In the genomic region with DNA sequence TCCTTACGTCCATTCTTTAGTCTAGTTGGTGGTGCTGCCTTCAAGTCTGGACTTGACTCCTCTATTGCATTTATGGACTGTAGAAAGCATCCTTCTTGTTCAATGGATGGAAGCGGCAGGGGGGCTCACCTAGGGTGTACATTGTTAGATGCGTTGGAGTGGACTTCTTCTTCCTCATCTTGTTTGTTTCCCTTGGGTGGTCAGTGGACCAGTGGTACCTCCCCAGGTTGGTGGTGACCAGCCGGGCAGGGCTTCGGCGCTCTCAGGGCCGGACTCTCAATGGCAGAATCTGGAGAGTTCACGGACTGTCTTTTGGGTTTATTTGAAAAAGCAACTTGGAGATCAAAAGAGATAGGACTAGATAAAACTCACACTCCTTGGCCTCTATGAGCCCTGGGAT, we compare ENCODE assay signal across 20 cellular contexts. TPM values are rescaled to one million over a fixed set of nuclear protein-coding genes. Genes with fewer than 3 reads are reported as not detected.
DNase-seq lines count a peak whose midpoint lies in the region; ATAC-seq and TF ChIP-seq lines count a peak whose summit lies in the region.
"Had no signal": no experiment of that assay in that cellular context is flagged by ENCODE, and none has a peak within 500 bp of the region (broad histone marks: within the 10 kb centered on the region; RNA-seq: fewer than 3 reads in every experiment).

No MANE protein-coding gene starts in this region.

- TF ChIP-seq POLR2A in thyroid gland (IDR thresholded peaks at IDR 0.05), result no peak

- no peak for DNase-seq in left ventricle myocardium inferior
- DNase-seq in right cardiac atrium, result no peak
- no peak for DNase-seq in chondrocyte (ENCODE audit: low spot score)
- DNase-seq in mesothelial cell of epicardium (ENCODE audit: low spot score in 2 of 2, unreplicated experiment in 2 of 2), result no peak
- no peak for DNase-seq in thyroid gland
- no peak for DNase-seq in germinal center (ENCODE audit: low spot score)
- DNase-seq: COR-L47, H9, KBM-7, NCI-H1436, NCI-H2081, NCI-H510A treated with DMSO at 0.1 percent for 48 hours, NCI-H82, Right ventricle myocardium superior, SK-N-SH had no signal

- peaks cover 35% of the 10 kb centered on the region for H3K4me1 Mint-ChIP-seq in chondrocyte (ENCODE audit: low read depth)
- H3K4me1 Mint-ChIP-seq in mesothelial cell of epicardium, result peaks cover 42% of the 10 kb centered on the region

- H3K9me3 ChIP-seq in left ventricle myocardium inferior (replicated peaks) (peaks cover 22% of the 10 kb centered on the region), right cardiac atrium (ENCODE audit: control insufficient read depth, low read length) (no peaks in the 10 kb centered on the region), thyroid gland (no peaks in the 10 kb centered on the region)

- H3K27me3 ChIP-seq in left ventricle myocardium inferior (ENCODE audit: low read depth), result no peaks in the 10 kb centered on the region
- H3K27me3 ChIP-seq in right cardiac atrium (ENCODE audit: control insufficient read depth, insufficient read depth), result no peaks in the 10 kb centered on the region
- H3K27me3 ChIP-seq in thyroid gland, result no peaks in the 10 kb centered on the region

- H3K27ac Mint-ChIP-seq in chondrocyte (ENCODE audit: unreplicated experiment), result peak overlapping the region; percentile 88
- peak overlapping the region; percentile 92 for H3K27ac Mint-ChIP-seq in mesothelial cell of epicardium
- H3K27ac Mint-ChIP-seq: H9 had no signal

- H3K36me3 ChIP-seq in left ventricle myocardium inferior (peaks cover 46% of the 10 kb centered on the region), thyroid gland (peaks cover 0 to 5% of the 10 kb centered on the region in 2 donors)

- ATAC-seq in right cardiac atrium (no peak), GM18511 (IDR thresholded peaks at IDR 0.05; ENCODE audit: unreplicated experiment) (no peak), GM18870 (IDR thresholded peaks at IDR 0.05; ENCODE audit: unreplicated experiment) (no peak)

- H3K36me3 Mint-ChIP-seq in chondrocyte (ENCODE audit: low read depth) (peaks cover 27% of the 10 kb centered on the region), mesothelial cell of epicardium (peaks cover 22% of the 10 kb centered on the region)

- no peak overlapping the region for H3K4me3 Mint-ChIP-seq in chondrocyte (ENCODE audit: unreplicated experiment)
- H3K4me3 Mint-ChIP-seq in mesothelial cell of epicardium, result no peak overlapping the region
- H3K4me3 Mint-ChIP-seq: H9 had no signal

- H3K9me3 Mint-ChIP-seq in chondrocyte (ENCODE audit: low read depth), result peaks cover 15% of the 10 kb centered on the region
- H3K9me3 Mint-ChIP-seq in mesothelial cell of epicardium, result peaks cover 24% of the 10 kb centered on the region

- H3K27me3 Mint-ChIP-seq in chondrocyte (ENCODE audit: low read depth) (no peaks in the 10 kb centered on the region), mesothelial cell of epicardium (ENCODE audit: low read depth) (no peaks in the 10 kb centered on the region)

- H3K4me1 ChIP-seq in left ventricle myocardium inferior (peaks cover 49% of the 10 kb centered on the region), right cardiac atrium (ENCODE audit: control insufficient read depth, insufficient read depth, low read length) (no peaks in the 10 kb centered on the region), thyroid gland (peaks cover 35 to 54% of the 10 kb centered on the region in 2 donors)

- H3K27ac ChIP-seq in left ventricle myocardium inferior (replicated peaks) (peak overlapping the region; percentile 65), right cardiac atrium (ENCODE audit: low read length) (no peak overlapping the region), thyroid gland (peak overlapping the region; percentile 67 to 92 (median 84))
- H3K27ac ChIP-seq: C4-2B, HL-60 had no signal

- H3K4me3 ChIP-seq in left ventricle myocardium inferior (no peak overlapping the region), right cardiac atrium (ENCODE audit: low read length) (no peak overlapping the region), thyroid gland (replicated peaks in 1 of 3) (no peak overlapping the region)

- WGBS in right cardiac atrium, result 95% methylated on average over 8 of the region's 8 CpGs
- WGBS in thyroid gland, 2 donors, result 91 to 99% methylated on average over 8 of the region's 8 CpGs

- TF ChIP-seq CTCF in left ventricle myocardium inferior (IDR thresholded peaks at IDR 0.05; ENCODE audit: borderline replicate concordance) (no peak), chondrocyte (IDR thresholded peaks at IDR 0.05) (no peak), mesothelial cell of epicardium (IDR thresholded peaks at IDR 0.05; ENCODE audit: unreplicated experiment) (no peak), thyroid gland (IDR thresholded peaks at IDR 0.05) (no peak)

- intact Hi-C loops in left ventricle myocardium inferior (cut with micrococcal nuclease) (no loop called here), right cardiac atrium (cut with DNase I) (loop anchor here in 2 of 4 donors (5.0 to 10.0 kb wide), 2 partner anchors 120 to 218 kb away; no protein-coding TSS in a partner anchor), thyroid gland (cut with DNase I) (no loop called here)

RNA-seq across cellular contexts. Expression of a gene that starts 6.2 kb away (rescaled TPM):
- total RNA-seq in left ventricle myocardium inferior (not detected), right cardiac atrium (under 1 TPM in 2 of 4 donors, not detected in 2; 0.11 to 0.17 TPM), chondrocyte (0.10 to 0.29 TPM in 2 of 3 replicates, not detected in the other), mesothelial cell of epicardium (not detected in 3 replicates), thyroid gland (under 1 TPM in 1 of 4 donors, not detected in 3; 0.11 TPM)
- not detected for polyA plus RNA-seq in right cardiac atrium
- total RNA-seq: A172, H9, Right ventricle myocardium superior had no signal
- polyA plus RNA-seq: SK-N-SH had no signal
